Comparison of ENCODE assay signal across 2 cellular contexts in genomic region chr7:1665721-1666250, GRCh38.
TF ChIP-seq lines count a peak whose summit lies in the region.

No MANE protein-coding gene starts in this region.

TF ChIP-seq in GM12878, 131 proteins besides CTCF, POLR2A, EP300 and RAD21:
- peak; percentile 29 for TF ChIP-seq HDAC6 (IDR thresholded peaks at IDR 0.05; ENCODE audit: unreplicated experiment)
- TF ChIP-seq TCF12 (IDR thresholded peaks at IDR 0.05; ENCODE audit: low read depth, low read length), result no peak
TF ChIP-seq in GM12878: peak in this region for 1.

TF ChIP-seq in HepG2, 621 proteins besides CTCF, POLR2A, EP300 and RAD21:
- TF ChIP-seq BCL6 (CRISPR knock-in tag; IDR thresholded peaks at IDR 0.05), result peak; percentile 45; the same call in 1 of the 2 replicates
- TF ChIP-seq KLF12 (CRISPR knock-in tag; IDR thresholded peaks at IDR 0.05; ENCODE audit: borderline replicate concordance), result no peak
- TF ChIP-seq ZNF501 (CRISPR knock-in tag; IDR thresholded peaks at IDR 0.05), result no peak
- TF ChIP-seq ZNF263 (CRISPR knock-in tag; IDR thresholded peaks at IDR 0.05), result peak; percentile 48; the same call in 1 of the 2 replicates
- TF ChIP-seq PATZ1 (CRISPR knock-in tag; IDR thresholded peaks at IDR 0.05), result 0 out of 2 replicates have a peak, but pooled peaks have one; percentile 14
- peak; percentile 36 for TF ChIP-seq HNRNPLL (IDR thresholded peaks at IDR 0.05; ENCODE audit: low read depth, low read length, poor library complexity, severe bottlenecking)
- TF ChIP-seq KLF11 (CRISPR knock-in tag; IDR thresholded peaks at IDR 0.05), result no peak
- TF ChIP-seq NFE2L2 (IDR thresholded peaks at IDR 0.05; ENCODE audit: low read length), result no peak
- no peak for TF ChIP-seq THAP11 (CRISPR knock-in tag; IDR thresholded peaks at IDR 0.05)
- no peak for TF ChIP-seq ZNF431 (CRISPR knock-in tag; IDR thresholded peaks at IDR 0.05; ENCODE audit: borderline replicate concordance, low read depth)
- peak; percentile 21; the same call in 1 of the 2 replicates for TF ChIP-seq UBTF (CRISPR knock-in tag; IDR thresholded peaks at IDR 0.05)
- TF ChIP-seq GABPB1 (CRISPR knock-in tag; IDR thresholded peaks at IDR 0.05), result no peak
- TF ChIP-seq ARID2 (CRISPR knock-in tag; IDR thresholded peaks at IDR 0.05; ENCODE audit: borderline replicate concordance), result no peak
- TF ChIP-seq SMARCE1 (IDR thresholded peaks at IDR 0.05; ENCODE audit: borderline replicate concordance), result no peak
